Comparison of ENCODE assay signal across 9 cellular contexts in the genomic region with DNA sequence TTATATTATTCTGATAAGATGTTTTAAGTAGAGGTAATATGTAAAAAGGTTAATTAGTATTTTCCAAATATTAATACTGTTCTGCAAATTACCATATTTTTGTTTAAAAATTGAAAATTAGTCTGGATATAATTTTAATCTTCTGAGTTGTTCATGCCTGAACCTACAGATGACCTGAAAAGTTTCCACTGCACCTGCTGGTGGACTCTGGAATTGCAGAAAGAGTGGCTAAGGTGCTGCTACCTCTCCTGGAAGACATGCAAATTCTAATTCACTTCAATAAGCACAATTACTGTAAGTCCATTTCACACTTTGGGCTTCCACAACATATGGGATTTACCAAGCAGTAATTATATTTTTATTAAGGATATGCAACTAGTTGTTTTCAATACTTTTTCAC.
DNase-seq lines count a peak whose midpoint lies in the region; ATAC-seq, FAIRE-seq and TF ChIP-seq lines count a peak whose summit lies in the region.
"Had no signal": no experiment of that assay in that cellular context is flagged by ENCODE, and none has a peak within 500 bp of the region (broad histone marks: within the 10 kb centered on the region; RNA-seq: fewer than 3 reads in every experiment).

No MANE protein-coding gene starts in this region.

- peaks cover 0 to 14% (median 0%) of the 10 kb centered on the region in 3 donors for H3K4me1 ChIP-seq in gastroesophageal sphincter

- ATAC-seq in CD4-positive, alpha-beta T cell (ENCODE audit: poor library complexity), result peak; percentile 61
- no peak for ATAC-seq in gastroesophageal sphincter

- FAIRE-seq in GM19239 (lab: Jason Lieb, UNC), result no peak

- no peaks in the 10 kb centered on the region for H3K9me3 ChIP-seq in CD4-positive, alpha-beta T cell (ENCODE audit: control insufficient read depth, low read length)
- H3K9me3 ChIP-seq in gastroesophageal sphincter, result no peaks in the 10 kb centered on the region

- no peak overlapping the region for H3K27ac ChIP-seq in CD4-positive, alpha-beta T cell (ENCODE audit: low read depth, low read length)
- H3K27ac ChIP-seq in gastroesophageal sphincter, result no peak overlapping the region
- H3K27ac ChIP-seq: skin epidermis had no signal

- no peak for TF ChIP-seq POLR2A in gastroesophageal sphincter (IDR thresholded peaks at IDR 0.05)

- H3K27ac Mint-ChIP-seq in CD4-positive, alpha-beta T cell, result no peak overlapping the region

- POLR2A ChIA-PET in CD4-positive, alpha-beta T cell (lab: Charles Lee), result no interaction called here

- H3K4me3 ChIP-seq in gastroesophageal sphincter, result no peak overlapping the region
- H3K4me3 ChIP-seq: skin epidermis had no signal

- H3K4me3 Mint-ChIP-seq in CD4-positive, alpha-beta T cell, result no peak overlapping the region

- intact Hi-C loops in CD4-positive, alpha-beta T cell (cut with DNase I, micrococcal nuclease), result no loop called here

- DNase-seq in CD4-positive, alpha-beta T cell, result peak; percentile 29 to 67 (median 52)
- DNase-seq in GM19239 (ENCODE audit: insufficient read length, low spot score) (peak; percentile 28), NCI-H460 (ENCODE audit: extremely low read depth, low read depth) (peak; percentile 33), activated T-cell treated with anti-CD3 and anti-CD28 coated beads for 48 hours (ENCODE audit: low read depth) (peak; percentile 37), NCI-H1930 (lab: John Stamatoyannopoulos, UW) (no peak), NCI-H2029 (lab: John Stamatoyannopoulos, UW) (no peak)
- peak; percentile 36 to 61 (median 38) for DNase-seq in stimulated activated CD4-positive, alpha-beta T cell treated with anti-CD3 and anti-CD28 coated beads, TNF-alpha, amount 100 ng/mL, for 24 hours (ENCODE audit: low read depth in 3 of 3)

- no peaks in the 10 kb centered on the region for H3K9me3 Mint-ChIP-seq in CD4-positive, alpha-beta T cell

- CTCF ChIA-PET in CD4-positive, alpha-beta T cell (lab: Charles Lee), result no interaction called here

- no peak for TF ChIP-seq EP300 in gastroesophageal sphincter (IDR thresholded peaks at IDR 0.05)

- H3K27me3 ChIP-seq in CD4-positive, alpha-beta T cell (ENCODE audit: control insufficient read depth, insufficient read depth, low read length), result no peaks in the 10 kb centered on the region
- H3K27me3 ChIP-seq in gastroesophageal sphincter, result no peaks in the 10 kb centered on the region

- peak; percentile 82 for TF ChIP-seq CTCF in CD4-positive, alpha-beta T cell (IDR thresholded peaks at IDR 0.05)
- TF ChIP-seq CTCF in gastroesophageal sphincter (IDR thresholded peaks at IDR 0.05), result peak in 3 of 4 experiments; percentile 14 to 38 (median 30)

- H3K36me3 ChIP-seq in gastroesophageal sphincter, result no peaks in the 10 kb centered on the region

- H3K27me3 Mint-ChIP-seq in CD4-positive, alpha-beta T cell, result peaks cover 4% of the 10 kb centered on the region

- no peaks in the 10 kb centered on the region for H3K4me1 Mint-ChIP-seq in CD4-positive, alpha-beta T cell (ENCODE audit: low read depth)

- no peaks in the 10 kb centered on the region for H3K36me3 Mint-ChIP-seq in CD4-positive, alpha-beta T cell (ENCODE audit: low read depth)

Comparison
In these comparisons a context has a peak if more than half of its experiments do, and no peak if none do; other contexts are left out.
1. DNase-seq: peak in CD4-positive, alpha-beta T cell (10 of 10), GM19239 (single experiment), NCI-H460 (single experiment), activated T-cell treated with anti-CD3 and anti-CD28 coated beads for 48 hours (single experiment) and stimulated activated CD4-positive, alpha-beta T cell treated with anti-CD3 and anti-CD28 coated beads, TNF-alpha, amount 100 ng/mL, for 24 hours (3 of 3); none in NCI-H1930 (0 of 2) and NCI-H2029 (single experiment).